In the genomic region with DNA sequence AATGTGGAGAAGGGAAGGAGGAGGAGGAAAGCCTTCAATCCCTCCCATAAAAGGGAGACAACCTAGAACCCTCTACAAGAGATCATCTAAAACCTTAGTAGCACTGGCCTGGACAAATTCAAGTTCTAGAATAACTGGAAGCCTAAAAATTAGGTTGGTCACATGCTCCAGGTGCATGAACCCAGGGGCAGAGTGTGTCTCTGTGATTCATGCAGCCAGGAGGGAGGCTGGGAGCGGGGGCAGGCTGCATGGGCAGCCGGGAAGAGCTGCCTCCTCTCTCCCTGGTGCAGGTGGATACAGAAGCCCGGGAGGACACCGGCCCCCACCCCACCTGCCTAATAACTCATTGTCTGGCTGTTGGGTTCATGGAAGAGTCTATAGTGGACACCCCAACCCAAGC, we compare ENCODE assay signal across 15 cellular contexts. TPM values are rescaled to one million over a fixed set of nuclear protein-coding genes. Genes with fewer than 3 reads are reported as not detected.
DNase-seq lines count a peak whose midpoint lies in the region; ATAC-seq, FAIRE-seq and TF ChIP-seq lines count a peak whose summit lies in the region.
"Had no signal": no experiment of that assay in that cellular context is flagged by ENCODE, and none has a peak within 500 bp of the region (broad histone marks: within the 10 kb centered on the region; RNA-seq: fewer than 3 reads in every experiment).

No MANE protein-coding gene starts in this region.

- H3K4me3 ChIP-seq in H1 (ENCODE audit: extremely low read depth in 1 of 4, insufficient read depth in 2 of 4, low read depth in 3 of 4, low read length in 4 of 4) (no peak overlapping the region), tibial nerve (no peak overlapping the region)
- H3K4me3 ChIP-seq: colonic mucosa had no signal

- no peak overlapping the region; the same call in 1 of the 2 replicates for H4K8ac ChIP-seq in H1 (ENCODE audit: extremely low read depth, insufficient read depth, low read length)

- peaks cover 37% of the 10 kb centered on the region for H3K79me1 ChIP-seq in H1 (ENCODE audit: low read depth, low read length)

- H3K9me3 ChIP-seq in H1 (ENCODE audit: insufficient read depth in 2 of 2, low read depth in 1 of 2, low read length in 1 of 2) = no peaks in the 10 kb centered on the region
- H3K9me3 ChIP-seq in tibial nerve = no peaks in the 10 kb centered on the region
- H3K9me3 ChIP-seq: colonic mucosa had no signal

- H3K14ac ChIP-seq in H1 (ENCODE audit: insufficient read length) = no peak overlapping the region

- ATAC-seq in GM21786 (IDR thresholded peaks at IDR 0.05; ENCODE audit: unreplicated experiment) = no peak

- H2BK120ac ChIP-seq in H1 (replicated peaks; ENCODE audit: low read depth, low read length) = no peak overlapping the region

- H2AFZ ChIP-seq in H1 (ENCODE audit: low read length) = no peak overlapping the region

- H3K79me2 ChIP-seq in H1 (ENCODE audit: control insufficient read depth in 1 of 2, insufficient read depth in 2 of 2, low read length in 2 of 2) = peaks cover 0 to 75% of the 10 kb centered on the region in 2 experiments; a peak in 3 of 4 replicates

- 96% methylated on average over 4 of the region's 4 CpGs; no CpG with 5 or more reads in 1 of the 2 experiments for WGBS in H1 (ENCODE audit: extremely low coverage in 1 of 2, insufficient coverage in 1 of 2, insufficient read length in 1 of 2, insufficient replicate concordance in 2 of 2, low coverage in 1 of 2, low lambda C conversion rate in 2 of 2, missing lambda C conversion rate in 1 of 2), 2 experiments
- 92 to 96% methylated on average over 3 to 4 of the region's 4 CpGs for WGBS in tibial nerve, 2 donors

- H3K9ac ChIP-seq in H1 (replicated peaks in 1 of 4; ENCODE audit: extremely low read depth in 1 of 4, low read depth in 3 of 4, low read length in 3 of 4) = no peak overlapping the region
- H3K9ac ChIP-seq: KMS-11 had no signal

- POLR2A ChIA-PET in H1 (lab: Charles Lee; ENCODE audit: partially characterized antibody) = interaction anchor here (0.8 to 1.3 kb wide), 4 partner anchors 14 to 43 kb away, joined by 3 to 4 read pairs (median 3); no protein-coding TSS in a partner anchor

- H2BK20ac ChIP-seq in H1 (ENCODE audit: low read length) = no peak overlapping the region

- H2BK12ac ChIP-seq in H1 (ENCODE audit: low read depth, low read length) = 0 out of 2 replicates have a peak overlapping the region, but pooled peaks have one; percentile 39

- H3K36me3 Mint-ChIP-seq in HFFc6 (ENCODE audit: low read depth) (no peaks in the 10 kb centered on the region), nephron progenitor cell (ENCODE audit: low read depth) (no peaks in the 10 kb centered on the region)

- peaks cover 10 to 42% of the 10 kb centered on the region in 2 experiments for H4K20me1 ChIP-seq in H1 (replicated peaks in 1 of 2; ENCODE audit: control insufficient read depth in 1 of 2, insufficient read depth in 2 of 2, low read length in 2 of 2)

- H3K4me3 Mint-ChIP-seq in HFFc6 (no peak overlapping the region), nephron progenitor cell (peak overlapping the region; percentile 49)

- H3K27ac ChIP-seq in 22Rv1 (peak overlapping the region; percentile 35; the same call in 1 of the 2 replicates), H1 (ENCODE audit: low read depth, low read length) (no peak overlapping the region), tibial nerve (no peak overlapping the region)
- H3K27ac ChIP-seq: colonic mucosa, epithelial cell of prostate, KMS-11 had no signal

- no peak overlapping the region for H2BK15ac ChIP-seq in H1 (ENCODE audit: low read length)

- no peak overlapping the region; the same call in 1 of the 2 replicates for H3K18ac ChIP-seq in H1 (ENCODE audit: extremely low read depth, low read length)

- H3K27me3 Mint-ChIP-seq in HFFc6 (ENCODE audit: insufficient read depth) (no peaks in the 10 kb centered on the region), nephron progenitor cell (ENCODE audit: low read depth, poor library complexity) (peaks cover 13% of the 10 kb centered on the region)

- H3K23ac ChIP-seq in H1 (ENCODE audit: insufficient read length) = no peak overlapping the region

- CTCF ChIA-PET in H1 (lab: Charles Lee; ENCODE audit: partially characterized antibody) = interaction anchor here (0.8 to 2.7 kb wide), 14 partner anchors 10 to 69 kb away, joined by 3 to 18 read pairs (median 3); no protein-coding TSS in a partner anchor

- no peaks in the 10 kb centered on the region for H3K36me3 ChIP-seq in H1 (ENCODE audit: control insufficient read depth in 2 of 4, insufficient read depth in 4 of 4, low read length in 3 of 4)
- no peaks in the 10 kb centered on the region for H3K36me3 ChIP-seq in tibial nerve
- H3K36me3 ChIP-seq: colonic mucosa had no signal

- H3K4ac ChIP-seq in H1 (replicated peaks; ENCODE audit: insufficient read length, low read depth, low read length) = no peak overlapping the region

- H4K5ac ChIP-seq in H1 (ENCODE audit: insufficient read length, low read depth, low read length) = no peak overlapping the region

- peak overlapping the region; percentile 29; the same call in 1 of the 2 replicates for H3K27ac Mint-ChIP-seq in HFFc6
- peak overlapping the region; percentile 64 for H3K27ac Mint-ChIP-seq in nephron progenitor cell

- TF ChIP-seq RAD21 in H1 (IDR thresholded peaks at IDR 0.05 in 1 of 2, conservative IDR thresholded peaks at IDR 0.05 in 1 of 2; ENCODE audit: low read depth in 2 of 2, low read length in 2 of 2) = no peak

- H3K4me1 ChIP-seq in H1 (replicated peaks in 1 of 4; ENCODE audit: control insufficient read depth in 3 of 4, insufficient read depth in 4 of 4, low read length in 3 of 4) (peaks cover 11 to 72% (median 50%) of the 10 kb centered on the region in 4 experiments), tibial nerve (peaks cover 0 to 65% (median 18%) of the 10 kb centered on the region in 4 donors)

- TF ChIP-seq CTCF in 22Rv1 (IDR thresholded peaks at IDR 0.05) = no peak
- TF ChIP-seq CTCF in HFFc6 (IDR thresholded peaks at IDR 0.05) = no peak
- TF ChIP-seq CTCF in H1 (IDR thresholded peaks at IDR 0.05; ENCODE audit: control extremely low read depth in 1 of 3, insufficient read depth in 1 of 3, low read depth in 1 of 3, low read length in 3 of 3) = no peak
- TF ChIP-seq CTCF in nephron progenitor cell (IDR thresholded peaks at IDR 0.05) = no peak
- no peak for TF ChIP-seq CTCF in tibial nerve (IDR thresholded peaks at IDR 0.05)

- DNase-seq in HFFc6 (no peak), H1 (ENCODE audit: low read depth in 1 of 2, low spot score in 2 of 2) (no peak), nephron progenitor cell (no peak), tibial nerve (ENCODE audit: low spot score in 2 of 2) (no peak), NCI-H1092 treated with DMSO at 0.1 percent for 48 hours (lab: John Stamatoyannopoulos, UW) (no peak), iPS-NIHi7 (ENCODE audit: extremely low spot score) (no peak)
- DNase-seq: NCI-H510A treated with DMSO at 0.1 percent for 48 hours; stimulated activated CD4-positive, alpha-beta T cell treated with anti-CD3 and anti-CD28 coated beads, Interleukin-12 subunit alpha, Interleukin-12 subunit beta, amount 100 ng/mL, for 4 hours; stimulated activated naive CD4-positive, alpha-beta T cell treated with Interleukin-2 at 50 U/mL for 16 hours had no signal

- no peak for TF ChIP-seq EP300 in H1 (IDR thresholded peaks at IDR 0.05; ENCODE audit: borderline replicate concordance in 1 of 2, low read depth in 2 of 2, low read length in 2 of 2)
- TF ChIP-seq EP300 in tibial nerve (IDR thresholded peaks at IDR 0.05) = no peak

- H3K9me3 Mint-ChIP-seq in HFFc6 = no peaks in the 10 kb centered on the region
- no peaks in the 10 kb centered on the region for H3K9me3 Mint-ChIP-seq in nephron progenitor cell

- H2AK5ac ChIP-seq in H1 (ENCODE audit: low read depth, low read length) = no peak overlapping the region

- H2BK5ac ChIP-seq in H1 (ENCODE audit: low read depth, low read length) = no peak overlapping the region

- H3K23me2 ChIP-seq in H1 (ENCODE audit: low read depth, low read length) = 0 out of 2 replicates have a peak, but pooled peaks cover 2% of the 10 kb centered on the region

- H3K4me1 Mint-ChIP-seq in HFFc6 (ENCODE audit: low read depth) (peaks cover 59% of the 10 kb centered on the region), nephron progenitor cell (peaks cover 93% of the 10 kb centered on the region)

- TF ChIP-seq POLR2A in H1 (IDR thresholded peaks at IDR 0.05; ENCODE audit: control extremely low read depth in 1 of 2, low read depth in 2 of 2, low read length in 2 of 2) = no peak
- TF ChIP-seq POLR2A in tibial nerve (IDR thresholded peaks at IDR 0.05) = no peak

- H3K27me3 ChIP-seq in H1 (replicated peaks in 1 of 4; ENCODE audit: control insufficient read depth in 3 of 4, extremely low read depth in 1 of 4, insufficient read depth in 3 of 4, low read length in 3 of 4) (no peaks in the 10 kb centered on the region), tibial nerve (no peaks in the 10 kb centered on the region)
- H3K27me3 ChIP-seq: colonic mucosa had no signal

- H4K91ac ChIP-seq in H1 (replicated peaks; ENCODE audit: insufficient read length, low read length) = no peak overlapping the region

- H3K4me2 ChIP-seq in H1 (ENCODE audit: insufficient read depth in 1 of 2, low read depth in 2 of 2, low read length in 2 of 2) = no peak overlapping the region
- H3K4me2 ChIP-seq: KMS-11 had no signal

- FAIRE-seq in H1 (lab: Jason Lieb, UNC) = no peak
- FAIRE-seq: GM19239 had no signal

- no peak overlapping the region for H3K56ac ChIP-seq in H1 (replicated peaks; ENCODE audit: insufficient read length, low read depth, low read length)

TF ChIP-seq in H1, 55 proteins besides CTCF, POLR2A, EP300 and RAD21 (continues in another document):
- no peak for TF ChIP-seq SIN3A (conservative IDR thresholded peaks at IDR 0.05 in 1 of 2, IDR thresholded peaks at IDR 0.05 in 1 of 2; ENCODE audit: low read depth in 1 of 2, low read length in 2 of 2)
- no peak for TF ChIP-seq FOSL1 (IDR thresholded peaks at IDR 0.05; ENCODE audit: insufficient read depth, low read depth, low read length)
- no peak for TF ChIP-seq RNF2 (IDR thresholded peaks at IDR 0.05; ENCODE audit: borderline replicate concordance, low read depth, low read length, missing control alignments, poor library complexity, severe bottlenecking)
- no peak for TF ChIP-seq BRCA1 (IDR thresholded peaks at IDR 0.05; ENCODE audit: low read depth, low read length)
- TF ChIP-seq PHF8 (conservative IDR thresholded peaks at IDR 0.05; ENCODE audit: low read depth, low read length) = no peak

RNA-seq across cellular contexts. Expression of gene CCDC85C, which starts 38.6 kb away (rescaled TPM):
- 10 to 100 TPM; 31.3 to 41.4 (median 34.3) TPM for total RNA-seq in HFFc6 (2021; fragmentation: NEBNext Ultra II Directional; extraction: Animal tissue kit (Norgen Biotek cat#: 25700))
- total RNA-seq in H1 (2021; fragmentation: NEBNext Ultra II Directional; extraction: Animal tissue kit (Norgen Biotek cat#: 25700)) = 35.8 and 38.6 TPM in 2 replicates
- 16.8 and 26.4 TPM in 2 replicates for polyA plus RNA-seq in H1 (2011; rRNA removed)
- polyA plus RNA-seq in H1 (2011; cell fraction: cytosol; rRNA removed) = 18.1 TPM
- 31.7 TPM for polyA plus RNA-seq in H1 (2011; cell fraction: nucleus; rRNA removed)
- 18.2 to 30.0 TPM (median 25.2 TPM) in 4 replicates for polyA plus RNA-seq in H1 (2012, experiment 1 of 2)
- polyA plus RNA-seq in H1 (2012, experiment 2 of 2) = 32.9 TPM
- 15.1 TPM for polyA plus RNA-seq in H1 (2013, experiment 1 of 2)
- polyA plus RNA-seq in H1 (2013, experiment 2 of 2) = 15.5 TPM
- polyA minus RNA-seq in H1 (2011; rRNA and poly(A)+ RNA removed) = 22.2 and 22.8 TPM in 2 replicates
- 23.3 TPM for polyA minus RNA-seq in H1 (2011; cell fraction: cytosol; rRNA and poly(A)+ RNA removed)
- polyA minus RNA-seq in H1 (2011; cell fraction: nucleus; rRNA and poly(A)+ RNA removed) = 19.6 TPM
- total RNA-seq in tibial nerve = 1 to 10 TPM in 2 of 4 donors, under 1 TPM in 2; 0.60 to 4.6 (median 1.8) TPM
